Comparison of ENCODE assay signal across 25 cellular contexts in the genomic region with DNA sequence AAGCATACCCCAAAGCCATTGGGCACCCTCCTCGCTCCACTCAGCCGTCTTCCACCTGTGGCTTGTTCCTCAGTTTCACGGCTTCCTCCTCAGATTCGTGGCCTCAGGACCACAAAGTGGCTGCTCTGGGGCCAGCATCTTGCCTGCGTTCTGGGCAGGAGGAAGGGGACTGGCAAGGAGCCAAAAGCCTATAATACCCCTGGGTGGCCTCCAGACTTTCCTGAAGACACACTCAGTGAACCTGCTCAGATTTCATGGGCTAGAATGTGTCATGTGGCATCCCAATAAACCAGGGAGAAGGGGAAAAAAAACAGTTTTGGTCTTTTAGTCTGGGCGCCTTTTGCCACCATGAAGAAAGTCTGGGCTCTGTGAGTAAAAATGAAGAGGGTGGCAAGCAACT.
DNase-seq lines count a peak whose midpoint lies in the region; ATAC-seq, FAIRE-seq and TF ChIP-seq lines count a peak whose summit lies in the region.
"Had no signal": no experiment of that assay in that cellular context is flagged by ENCODE, and none has a peak within 500 bp of the region (broad histone marks: within the 10 kb centered on the region; RNA-seq: fewer than 3 reads in every experiment).

No MANE protein-coding gene starts in this region.

- no peak for DNase-seq in left ventricle myocardium inferior
- DNase-seq in Right ventricle myocardium inferior (ENCODE audit: missing footprints), result no peak
- DNase-seq in endothelial cell of umbilical vein (ENCODE audit: low read depth, low spot score), result no peak
- DNase-seq in neural progenitor cell (ENCODE audit: low spot score), result no peak
- no peak for DNase-seq in transverse colon
- DNase-seq in GM13977 (ENCODE audit: low spot score), result no peak
- DNase-seq in small intestine, result no peak
- DNase-seq in activated CD8-positive, alpha-beta memory T cell treated with anti-CD3 and anti-CD28 coated beads, Interleukin-2, amount 50 U/mL, for 48 hours, result no peak
- DNase-seq: activated CD4-positive, alpha-beta T cell treated with anti-CD3 and anti-CD28 coated beads, Interleukin-2, amount 50 U/mL, for 1 hour; activated naive CD8-positive, alpha-beta T cell treated with anti-CD3 and anti-CD28 coated beads, Interleukin-2, amount 10 ng/mL, durations not matched to agents 7 days and 5 days; Caco-2; effector memory CD4-positive, alpha-beta T cell; esophagus squamous epithelium; mucosa of descending colon; NCI-H1105; NCI-H2081; NCI-H524; RPMI8226; stimulated activated CD4-positive, alpha-beta T cell treated with anti-CD3 and anti-CD28 coated beads, Interleukin-12 subunit alpha, Interleukin-12 subunit beta, amount 100 ng/mL, for 4 hours; stimulated activated CD4-positive, alpha-beta T cell treated with anti-CD3 and anti-CD28 coated beads, Interleukin-4, amount 100 ng/mL, for 4 hours; stimulated activated naive CD8-positive, alpha-beta T cell treated with anti-CD3 and anti-CD28 coated beads, Interleukin-15, amount 100 ng/mL, for 72 hours; WERI-Rb-1 had no signal

- H4K20me1 ChIP-seq in endothelial cell of umbilical vein (replicated peaks; ENCODE audit: control insufficient read depth, extremely low read depth, insufficient read depth, low read length), result no peaks in the 10 kb centered on the region
- no peaks in the 10 kb centered on the region for H4K20me1 ChIP-seq in neural progenitor cell (ENCODE audit: low read depth)

- in situ Hi-C loops in transverse colon (cut with MboI; ENCODE audit: low pct_ligation_motif_present in 1 of 4, low pct_unique_long_range_greater_than_20kb in 1 of 4, low sequenced_read_pairs in 3 of 4), result no loop called here
- in situ Hi-C loops in GM13977 (cut with MboI; ENCODE audit: low pct_unique_long_range_greater_than_20kb, low sequenced_read_pairs, unreplicated experiment), result no loop called here

- H3K9me3 Mint-ChIP-seq in neural progenitor cell, result no peaks in the 10 kb centered on the region
- H3K9me3 Mint-ChIP-seq: activated naive CD8-positive, alpha-beta T cell treated with anti-CD3 and anti-CD28 coated beads, Interleukin-2, amount 10 ng/mL, durations not matched to agents 7 days and 5 days; activated T-helper 2 cell treated with anti-CD3 and anti-CD28 coated beads, Interferon-gamma antibody, Interleukin-2, Interleukin-4, amounts not matched to agents 10 μg/mL and 5 μg/mL and 100 μg/mL, durations not matched to agents 14 hours and 24 hours and 36 hours; GM23338; stimulated activated naive CD8-positive, alpha-beta T cell treated with anti-CD3 and anti-CD28 coated beads, Interleukin-15, amount 100 ng/mL, for 72 hours had no signal

- H3K4me3 Mint-ChIP-seq in neural progenitor cell, result no peak overlapping the region
- H3K4me3 Mint-ChIP-seq: activated naive CD8-positive, alpha-beta T cell treated with anti-CD3 and anti-CD28 coated beads, Interleukin-2, amount 10 ng/mL, durations not matched to agents 7 days and 5 days; GM23338; stimulated activated naive CD8-positive, alpha-beta T cell treated with anti-CD3 and anti-CD28 coated beads, Interleukin-15, amount 100 ng/mL, for 72 hours had no signal

- H3K27me3 ChIP-seq in left ventricle myocardium inferior (ENCODE audit: low read depth) (peaks cover 24% of the 10 kb centered on the region), endothelial cell of umbilical vein (ENCODE audit: control insufficient read depth in 2 of 2, insufficient read depth in 2 of 2, low read length in 2 of 2) (peaks cover 36% of the 10 kb centered on the region in 2 experiments), neural progenitor cell (peaks cover 2% of the 10 kb centered on the region), transverse colon (peaks cover 8% of the 10 kb centered on the region), small intestine (ENCODE audit: control insufficient read depth in 2 of 2, insufficient read depth in 2 of 2, low read length in 2 of 2) (no peaks in the 10 kb centered on the region)

- no peak overlapping the region for H3K9ac ChIP-seq in endothelial cell of umbilical vein (replicated peaks; ENCODE audit: extremely low read depth, insufficient read depth, low read length)
- H3K9ac ChIP-seq in neural progenitor cell, result no peak overlapping the region

- BruUV-seq in endothelial cell of umbilical vein (replicated peaks; lab: Mats Ljungman, UMichigan), result no TSS peak

- no peaks in the 10 kb centered on the region for H3K9me1 ChIP-seq in endothelial cell of umbilical vein (replicated peaks; ENCODE audit: control insufficient read depth, extremely low read depth, insufficient read depth, low read length)

- H3K9me3 ChIP-seq in left ventricle myocardium inferior (replicated peaks) (no peaks in the 10 kb centered on the region), endothelial cell of umbilical vein (replicated peaks; ENCODE audit: control insufficient read depth, insufficient read depth, low read length) (no peaks in the 10 kb centered on the region), neural progenitor cell (ENCODE audit: low read depth) (no peaks in the 10 kb centered on the region), transverse colon (no peaks in the 10 kb centered on the region), small intestine (ENCODE audit: control insufficient read depth, low read depth) (no peaks in the 10 kb centered on the region)
- H3K9me3 ChIP-seq: Caco-2, esophagus squamous epithelium, mucosa of descending colon, neutrophil had no signal

- intact Hi-C loops in left ventricle myocardium inferior (cut with micrococcal nuclease), result no loop called here
- intact Hi-C loops in Right ventricle myocardium inferior (cut with DNase I), result no loop called here
- intact Hi-C loops in endothelial cell of umbilical vein (cut with micrococcal nuclease), result loop anchor here (2.0 kb wide), 1 partner anchor 46 kb away; no protein-coding TSS in a partner anchor
- intact Hi-C loops in transverse colon (cut with DNase I; ENCODE audit: low total_unique reads), result no loop called here

- TF ChIP-seq POLR2A in endothelial cell of umbilical vein (IDR thresholded peaks at IDR 0.05; ENCODE audit: low read depth, low read length), result no peak
- no peak for TF ChIP-seq POLR2A in transverse colon (IDR thresholded peaks at IDR 0.05)

- TF ChIP-seq CTCF in left ventricle myocardium inferior (IDR thresholded peaks at IDR 0.05; ENCODE audit: borderline replicate concordance) (no peak), endothelial cell of umbilical vein (IDR thresholded peaks at IDR 0.05; ENCODE audit: extremely low read depth in 1 of 2, insufficient read depth in 1 of 2, low read depth in 1 of 2, low read length in 2 of 2) (no peak), neural progenitor cell (IDR thresholded peaks at IDR 0.05) (no peak), transverse colon (IDR thresholded peaks at IDR 0.05) (no peak), GM13977 (IDR thresholded peaks at IDR 0.05; ENCODE audit: extremely low read depth, insufficient read depth, missing control alignments) (no peak)

- peak overlapping the region; percentile 89 for H3K27ac ChIP-seq in left ventricle myocardium inferior (replicated peaks)
- no peak overlapping the region for H3K27ac ChIP-seq in endothelial cell of umbilical vein (ENCODE audit: insufficient read depth, low read depth, low read length)
- H3K27ac ChIP-seq in neural progenitor cell, result no peak overlapping the region
- H3K27ac ChIP-seq in transverse colon, result peak overlapping the region in 3 of 4 donors; percentile 6 to 52 (median 47)
- H3K27ac ChIP-seq in small intestine (ENCODE audit: low read depth in 1 of 2, low read length in 1 of 2), result peak overlapping the region in 1 of 2 donors; percentile 74
- H3K27ac ChIP-seq: neutrophil, WERI-Rb-1 had no signal

- H3K36me3 Mint-ChIP-seq in neural progenitor cell, result no peaks in the 10 kb centered on the region
- H3K36me3 Mint-ChIP-seq: activated naive CD8-positive, alpha-beta T cell treated with anti-CD3 and anti-CD28 coated beads, Interleukin-2, amount 10 ng/mL, durations not matched to agents 7 days and 5 days had no signal

- TF ChIP-seq EP300 in transverse colon (IDR thresholded peaks at IDR 0.05; ENCODE audit: low read depth), result no peak

- no peaks in the 10 kb centered on the region for H3K79me2 ChIP-seq in endothelial cell of umbilical vein (ENCODE audit: control insufficient read depth, insufficient read depth, low read length)
- no peaks in the 10 kb centered on the region for H3K79me2 ChIP-seq in neural progenitor cell (ENCODE audit: low read depth)

- H3K4me3 ChIP-seq in left ventricle myocardium inferior, result no peak overlapping the region
- no peak overlapping the region for H3K4me3 ChIP-seq in endothelial cell of umbilical vein (replicated peaks in 1 of 3; ENCODE audit: insufficient read depth in 1 of 3, low read depth in 1 of 3, low read length in 3 of 3)
- no peak overlapping the region for H3K4me3 ChIP-seq in neural progenitor cell
- no peak overlapping the region for H3K4me3 ChIP-seq in transverse colon
- H3K4me3 ChIP-seq in small intestine (ENCODE audit: low read depth in 1 of 2, low read length in 2 of 2), result no peak overlapping the region
- H3K4me3 ChIP-seq: esophagus squamous epithelium, GM23338, mucosa of descending colon had no signal

- POLR2A ChIA-PET in endothelial cell of umbilical vein (lab: Charles Lee), result interaction anchor here (2.7 kb wide), 1 partner anchor 22 kb away, joined by 9 read pairs; no protein-coding TSS in a partner anchor

- 82% methylated on average over 6 of the region's 6 CpGs; no CpG with 5 or more reads in 1 of the 2 donors for WGBS in transverse colon (ENCODE audit: low coverage in 1 of 2), 2 donors
- WGBS in small intestine, 3 donors, result 80 to 87% (median 82%) methylated on average over 6 of the region's 6 CpGs

- H2AFZ ChIP-seq in endothelial cell of umbilical vein (ENCODE audit: low read depth, low read length) (no peak overlapping the region), neural progenitor cell (replicated peaks) (no peak overlapping the region)

- H3K36me3 ChIP-seq in left ventricle myocardium inferior (no peaks in the 10 kb centered on the region), endothelial cell of umbilical vein (ENCODE audit: control insufficient read depth in 2 of 2, extremely low read depth in 1 of 2, insufficient read depth in 2 of 2, low read length in 2 of 2) (no peaks in the 10 kb centered on the region), neural progenitor cell (no peaks in the 10 kb centered on the region), transverse colon (no peaks in the 10 kb centered on the region), small intestine (ENCODE audit: control insufficient read depth in 2 of 2, insufficient read depth in 2 of 2, low read length in 2 of 2) (no peaks in the 10 kb centered on the region)
- H3K36me3 ChIP-seq: esophagus squamous epithelium, neutrophil, WERI-Rb-1 had no signal

- CTCF ChIA-PET in endothelial cell of umbilical vein (lab: Charles Lee), result interaction anchor here (0.8 to 2.4 kb wide), 3 partner anchors 30 to 67 kb away, joined by 3 to 18 read pairs (median 3); no protein-coding TSS in a partner anchor

- H3K4me2 ChIP-seq in endothelial cell of umbilical vein (ENCODE audit: insufficient read depth, low read length) (peak overlapping the region; percentile 20), neural progenitor cell (no peak overlapping the region)

- dilution Hi-C loops in endothelial cell of umbilical vein (cut with MboI; ENCODE audit: extremely low pct_ligation_motif_present, low sequenced_read_pairs), result no loop called here

- no peak for ATAC-seq in Right ventricle myocardium inferior
- ATAC-seq: stimulated activated naive CD8-positive, alpha-beta T cell treated with anti-CD3 and anti-CD28 coated beads, Interleukin-15, amount 100 ng/mL, for 72 hours had no signal

- H3K27me3 Mint-ChIP-seq in neural progenitor cell (ENCODE audit: insufficient read depth, low read depth), result peaks cover 15% of the 10 kb centered on the region

- H3K27ac Mint-ChIP-seq in neural progenitor cell, result peak overlapping the region; percentile 92
- H3K27ac Mint-ChIP-seq: activated naive CD8-positive, alpha-beta T cell treated with anti-CD3 and anti-CD28 coated beads, Interleukin-2, amount 10 ng/mL, durations not matched to agents 7 days and 5 days; activated T-helper 2 cell treated with anti-CD3 and anti-CD28 coated beads, Interferon-gamma antibody, Interleukin-2, Interleukin-4, amounts not matched to agents 10 μg/mL and 5 μg/mL and 100 μg/mL, durations not matched to agents 14 hours and 24 hours and 36 hours; GM23338; stimulated activated naive CD8-positive, alpha-beta T cell treated with anti-CD3 and anti-CD28 coated beads, Interleukin-15, amount 100 ng/mL, for 72 hours had no signal

- H3F3A ChIP-seq in neural progenitor cell (ENCODE audit: low read depth), result peaks cover 41% of the 10 kb centered on the region

- peaks cover 76% of the 10 kb centered on the region for H3K4me1 Mint-ChIP-seq in neural progenitor cell
- H3K4me1 Mint-ChIP-seq: activated naive CD8-positive, alpha-beta T cell treated with anti-CD3 and anti-CD28 coated beads, Interleukin-2, amount 10 ng/mL, durations not matched to agents 7 days and 5 days; stimulated activated naive CD8-positive, alpha-beta T cell treated with anti-CD3 and anti-CD28 coated beads, Interleukin-15, amount 100 ng/mL, for 72 hours had no signal

- FAIRE-seq in endothelial cell of umbilical vein (lab: Jason Lieb, UNC) (no peak), small intestine (lab: Jason Lieb, UNC) (no peak)

- H3K4me1 ChIP-seq in left ventricle myocardium inferior (peaks cover 45% of the 10 kb centered on the region), endothelial cell of umbilical vein (ENCODE audit: control insufficient read depth, extremely low read depth, insufficient read depth, low read length) (peaks cover 14% of the 10 kb centered on the region), neural progenitor cell (peaks cover 49% of the 10 kb centered on the region), transverse colon (peaks cover 0 to 11% (median 8%) of the 10 kb centered on the region in 4 donors), small intestine (ENCODE audit: control insufficient read depth in 2 of 2, insufficient read depth in 1 of 2, low read depth in 1 of 2, low read length in 1 of 2) (no peaks in the 10 kb centered on the region)
- H3K4me1 ChIP-seq: Caco-2 had no signal

Comparison
In these comparisons a context has a peak if more than half of its experiments do, and no peak if none do; other contexts are left out.
1. H3K27ac ChIP-seq: peak in left ventricle myocardium inferior (single experiment) and transverse colon (3 of 4); none in endothelial cell of umbilical vein (single experiment) and neural progenitor cell (single experiment).